1 cellular context compared by ENCODE assay signal in the genomic region with DNA sequence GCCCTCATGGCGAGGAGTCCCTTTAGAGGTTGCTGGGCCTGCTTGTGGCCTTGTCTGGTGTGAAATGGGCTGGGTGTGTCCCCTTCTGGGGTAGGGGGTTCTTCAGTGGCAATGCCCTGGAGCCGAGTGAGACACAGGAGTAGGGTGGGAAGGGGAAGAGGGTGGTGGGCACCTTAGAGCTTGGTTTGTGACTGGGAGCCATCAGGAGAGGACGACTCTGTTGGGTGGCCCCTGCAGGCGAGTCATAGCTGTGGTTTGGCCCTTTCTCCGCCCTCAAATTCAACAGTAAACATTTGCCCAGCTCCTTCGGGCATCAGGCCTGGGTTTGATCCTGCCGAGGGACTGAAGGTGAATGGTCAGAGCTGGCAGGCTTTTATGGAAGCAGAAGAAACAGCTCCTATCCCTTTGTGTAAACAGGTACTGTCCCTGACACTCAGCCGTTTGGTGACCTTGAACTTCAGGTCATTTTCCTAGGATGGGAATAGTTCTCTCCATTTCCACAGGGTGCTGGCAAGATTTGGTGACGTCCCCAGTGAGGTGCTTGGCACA.
TF ChIP-seq lines count a peak whose summit lies in the region.

No MANE protein-coding gene starts in this region.

TF ChIP-seq in HepG2, 621 proteins besides CTCF, POLR2A, EP300 and RAD21 (continued from another document and continues in another):
- no peak for TF ChIP-seq FOXO4 (CRISPR knock-in tag; conservative IDR thresholded peaks at IDR 0.05)
- no peak for TF ChIP-seq NONO (IDR thresholded peaks at IDR 0.05)
- TF ChIP-seq NONO (CRISPR knock-in tag; conservative IDR thresholded peaks at IDR 0.05) = no peak
- TF ChIP-seq ELF4 (CRISPR knock-in tag; IDR thresholded peaks at IDR 0.05; ENCODE audit: borderline replicate concordance) = no peak
- no peak for TF ChIP-seq ZNF512 (CRISPR knock-in tag; IDR thresholded peaks at IDR 0.05)
- TF ChIP-seq, protein P1, sequence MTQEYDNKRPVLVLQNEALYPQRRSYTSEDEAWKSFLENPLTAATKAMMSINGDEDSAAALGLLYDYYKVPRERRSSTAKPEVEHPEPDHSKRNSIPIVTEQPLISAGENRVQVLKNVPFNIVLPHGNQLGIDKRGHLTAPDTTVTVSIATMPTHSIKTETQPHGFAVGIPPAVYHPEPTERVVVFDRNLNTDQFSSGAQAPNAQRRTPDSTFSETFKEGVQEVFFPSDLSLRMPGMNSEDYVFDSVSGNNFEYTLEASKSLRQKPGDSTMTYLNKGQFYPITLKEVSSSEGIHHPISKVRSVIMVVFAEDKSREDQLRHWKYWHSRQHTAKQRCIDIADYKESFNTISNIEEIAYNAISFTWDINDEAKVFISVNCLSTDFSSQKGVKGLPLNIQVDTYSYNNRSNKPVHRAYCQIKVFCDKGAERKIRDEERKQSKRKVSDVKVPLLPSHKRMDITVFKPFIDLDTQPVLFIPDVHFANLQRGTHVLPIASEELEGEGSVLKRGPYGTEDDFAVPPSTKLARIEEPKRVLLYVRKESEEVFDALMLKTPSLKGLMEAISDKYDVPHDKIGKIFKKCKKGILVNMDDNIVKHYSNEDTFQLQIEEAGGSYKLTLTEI (CRISPR knock-in tag; conservative IDR thresholded peaks at IDR 0.05) = no peak
- no peak for TF ChIP-seq CBX1 (IDR thresholded peaks at IDR 0.05; ENCODE audit: low read depth)
- no peak for TF ChIP-seq NAIF1 (CRISPR knock-in tag; IDR thresholded peaks at IDR 0.05; ENCODE audit: borderline replicate concordance)
- no peak for TF ChIP-seq ZNF513 (CRISPR knock-in tag; conservative IDR thresholded peaks at IDR 0.05)
- TF ChIP-seq HOXA5 (CRISPR knock-in tag; IDR thresholded peaks at IDR 0.05) = no peak
- TF ChIP-seq ZNF790 (CRISPR knock-in tag; IDR thresholded peaks at IDR 0.05; ENCODE audit: borderline replicate concordance) = no peak
- no peak for TF ChIP-seq ZNF350 (CRISPR knock-in tag; IDR thresholded peaks at IDR 0.05; ENCODE audit: borderline replicate concordance, low read depth)
- TF ChIP-seq MTA3 (CRISPR knock-in tag; IDR thresholded peaks at IDR 0.05) = no peak
- no peak for TF ChIP-seq ZNF33B (CRISPR knock-in tag; IDR thresholded peaks at IDR 0.05)
- TF ChIP-seq ZBTB26 (CRISPR knock-in tag; IDR thresholded peaks at IDR 0.05; ENCODE audit: borderline replicate concordance) = no peak
- no peak for TF ChIP-seq ZNF333 (CRISPR knock-in tag; IDR thresholded peaks at IDR 0.05; ENCODE audit: borderline replicate concordance)
- TF ChIP-seq DMAP1 (CRISPR knock-in tag; IDR thresholded peaks at IDR 0.05) = no peak
- no peak for TF ChIP-seq ZC3H4 (CRISPR knock-in tag; IDR thresholded peaks at IDR 0.05; ENCODE audit: borderline replicate concordance)
- TF ChIP-seq, protein P2, sequence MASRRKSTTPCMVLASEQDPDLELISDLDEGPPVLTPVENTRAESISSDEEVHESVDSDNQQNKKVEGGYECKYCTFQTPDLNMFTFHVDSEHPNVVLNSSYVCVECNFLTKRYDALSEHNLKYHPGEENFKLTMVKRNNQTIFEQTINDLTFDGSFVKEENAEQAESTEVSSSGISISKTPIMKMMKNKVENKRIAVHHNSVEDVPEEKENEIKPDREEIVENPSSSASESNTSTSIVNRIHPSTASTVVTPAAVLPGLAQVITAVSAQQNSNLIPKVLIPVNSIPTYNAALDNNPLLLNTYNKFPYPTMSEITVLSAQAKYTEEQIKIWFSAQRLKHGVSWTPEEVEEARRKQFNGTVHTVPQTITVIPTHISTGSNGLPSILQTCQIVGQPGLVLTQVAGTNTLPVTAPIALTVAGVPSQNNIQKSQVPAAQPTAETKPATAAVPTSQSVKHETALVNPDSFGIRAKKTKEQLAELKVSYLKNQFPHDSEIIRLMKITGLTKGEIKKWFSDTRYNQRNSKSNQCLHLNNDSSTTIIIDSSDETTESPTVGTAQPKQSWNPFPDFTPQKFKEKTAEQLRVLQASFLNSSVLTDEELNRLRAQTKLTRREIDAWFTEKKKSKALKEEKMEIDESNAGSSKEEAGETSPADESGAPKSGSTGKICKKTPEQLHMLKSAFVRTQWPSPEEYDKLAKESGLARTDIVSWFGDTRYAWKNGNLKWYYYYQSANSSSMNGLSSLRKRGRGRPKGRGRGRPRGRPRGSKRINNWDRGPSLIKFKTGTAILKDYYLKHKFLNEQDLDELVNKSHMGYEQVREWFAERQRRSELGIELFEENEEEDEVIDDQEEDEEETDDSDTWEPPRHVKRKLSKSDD (CRISPR knock-in tag; IDR thresholded peaks at IDR 0.05; ENCODE audit: low read depth) = peak; percentile 77; the same call in 1 of the 2 replicates
- no peak for TF ChIP-seq ZNF703 (CRISPR knock-in tag; IDR thresholded peaks at IDR 0.05; ENCODE audit: borderline replicate concordance)
- peak; percentile 81; the same call in 1 of the 2 replicates for TF ChIP-seq ERF (CRISPR knock-in tag; IDR thresholded peaks at IDR 0.05)
- no peak for TF ChIP-seq ZMAT5 (CRISPR knock-in tag; IDR thresholded peaks at IDR 0.05; ENCODE audit: borderline replicate concordance, low read depth)
- TF ChIP-seq, protein P3, sequence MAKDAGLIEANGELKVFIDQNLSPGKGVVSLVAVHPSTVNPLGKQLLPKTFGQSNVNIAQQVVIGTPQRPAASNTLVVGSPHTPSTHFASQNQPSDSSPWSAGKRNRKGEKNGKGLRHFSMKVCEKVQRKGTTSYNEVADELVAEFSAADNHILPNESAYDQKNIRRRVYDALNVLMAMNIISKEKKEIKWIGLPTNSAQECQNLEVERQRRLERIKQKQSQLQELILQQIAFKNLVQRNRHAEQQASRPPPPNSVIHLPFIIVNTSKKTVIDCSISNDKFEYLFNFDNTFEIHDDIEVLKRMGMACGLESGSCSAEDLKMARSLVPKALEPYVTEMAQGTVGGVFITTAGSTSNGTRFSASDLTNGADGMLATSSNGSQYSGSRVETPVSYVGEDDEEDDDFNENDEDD (CRISPR knock-in tag; IDR thresholded peaks at IDR 0.05; ENCODE audit: borderline replicate concordance) = no peak
- TF ChIP-seq ZNF7 (CRISPR knock-in tag; IDR thresholded peaks at IDR 0.05) = no peak
- no peak for TF ChIP-seq SIN3A (IDR thresholded peaks at IDR 0.05; ENCODE audit: borderline replicate concordance, low read depth, low read length)
- TF ChIP-seq ZNF878 (CRISPR knock-in tag; IDR thresholded peaks at IDR 0.05) = peak; percentile 50; the same call in 1 of the 2 replicates
- no peak for TF ChIP-seq MAZ (IDR thresholded peaks at IDR 0.05; ENCODE audit: borderline replicate concordance, low read depth, low read length)
- no peak for TF ChIP-seq MAZ (CRISPR knock-in tag; IDR thresholded peaks at IDR 0.05; ENCODE audit: low read depth)
- TF ChIP-seq ZNF614 (CRISPR knock-in tag; IDR thresholded peaks at IDR 0.05; ENCODE audit: borderline replicate concordance) = 0 out of 2 replicates have a peak, but pooled peaks have one; percentile 39
- TF ChIP-seq NFIC (IDR thresholded peaks at IDR 0.05; ENCODE audit: low read length) = no peak
- TF ChIP-seq, protein P4, sequence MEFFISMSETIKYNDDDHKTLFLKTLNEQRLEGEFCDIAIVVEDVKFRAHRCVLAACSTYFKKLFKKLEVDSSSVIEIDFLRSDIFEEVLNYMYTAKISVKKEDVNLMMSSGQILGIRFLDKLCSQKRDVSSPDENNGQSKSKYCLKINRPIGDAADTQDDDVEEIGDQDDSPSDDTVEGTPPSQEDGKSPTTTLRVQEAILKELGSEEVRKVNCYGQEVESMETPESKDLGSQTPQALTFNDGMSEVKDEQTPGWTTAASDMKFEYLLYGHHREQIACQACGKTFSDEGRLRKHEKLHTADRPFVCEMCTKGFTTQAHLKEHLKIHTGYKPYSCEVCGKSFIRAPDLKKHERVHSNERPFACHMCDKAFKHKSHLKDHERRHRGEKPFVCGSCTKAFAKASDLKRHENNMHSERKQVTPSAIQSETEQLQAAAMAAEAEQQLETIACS (CRISPR knock-in tag; IDR thresholded peaks at IDR 0.05) = no peak
- no peak for TF ChIP-seq ZFP1 (CRISPR knock-in tag; IDR thresholded peaks at IDR 0.05)
- TF ChIP-seq ZNF775 (CRISPR knock-in tag; IDR thresholded peaks at IDR 0.05; ENCODE audit: borderline replicate concordance) = no peak
- TF ChIP-seq ZNF713 (CRISPR knock-in tag; IDR thresholded peaks at IDR 0.05) = no peak
- no peak for TF ChIP-seq ZSCAN30 (CRISPR knock-in tag; IDR thresholded peaks at IDR 0.05)
- TF ChIP-seq ZNF773 (CRISPR knock-in tag; IDR thresholded peaks at IDR 0.05; ENCODE audit: borderline replicate concordance) = no peak
- no peak for TF ChIP-seq HIVEP1 (CRISPR knock-in tag; IDR thresholded peaks at IDR 0.05)
- no peak for TF ChIP-seq NFE2L2 (IDR thresholded peaks at IDR 0.05; ENCODE audit: low read length)
- TF ChIP-seq LBX2 (CRISPR knock-in tag; IDR thresholded peaks at IDR 0.05; ENCODE audit: borderline replicate concordance) = no peak
- TF ChIP-seq PAWR (CRISPR knock-in tag; IDR thresholded peaks at IDR 0.05; ENCODE audit: borderline replicate concordance) = no peak
- no peak for TF ChIP-seq GABPB1 (CRISPR knock-in tag; IDR thresholded peaks at IDR 0.05)
- TF ChIP-seq IRF9 (CRISPR knock-in tag; IDR thresholded peaks at IDR 0.05; ENCODE audit: borderline replicate concordance) = no peak
- TF ChIP-seq ZNF547 (CRISPR knock-in tag; IDR thresholded peaks at IDR 0.05) = 0 out of 2 replicates have a peak, but pooled peaks have one; percentile 48
- TF ChIP-seq ZNF18 (CRISPR knock-in tag; IDR thresholded peaks at IDR 0.05; ENCODE audit: insufficient replicate concordance) = no peak
- peak; percentile 29; the same call in 1 of the 2 replicates for TF ChIP-seq ZNF788 (CRISPR knock-in tag; IDR thresholded peaks at IDR 0.05; ENCODE audit: borderline replicate concordance)
- TF ChIP-seq KAT8 (CRISPR knock-in tag; IDR thresholded peaks at IDR 0.05) = peak; percentile 71
- TF ChIP-seq SSRP1 (CRISPR knock-in tag; IDR thresholded peaks at IDR 0.05) = no peak
